ENCODE assay signal across 20 cellular contexts in genomic region chr1:230375795-230376194, GRCh38. TPM values are rescaled to one million over a fixed set of nuclear protein-coding genes. Genes with fewer than 3 reads are reported as not detected.
DNase-seq lines count a peak whose midpoint lies in the region; ATAC-seq and TF ChIP-seq lines count a peak whose summit lies in the region.
"Had no signal": no experiment of that assay in that cellular context is flagged by ENCODE, and none has a peak within 500 bp of the region (broad histone marks: within the 10 kb centered on the region; RNA-seq: fewer than 3 reads in every experiment).

No MANE protein-coding gene starts in this region.

- no peak overlapping the region for H2AK5ac ChIP-seq in neuronal stem cell (ENCODE audit: low read depth, low read length)

- H3K4me3 Mint-ChIP-seq in activated CD8-positive, alpha-beta T cell treated with anti-CD3 and anti-CD28 coated beads for 36 hours = no peak overlapping the region
- H3K4me3 Mint-ChIP-seq in nephron progenitor cell = no peak overlapping the region
- H3K4me3 Mint-ChIP-seq: endodermal cell; stimulated activated naive CD8-positive, alpha-beta T cell treated with anti-CD3 and anti-CD28 coated beads, Interleukin-15, Interleukin-2, amounts not matched to agents 100 ng/mL and 50 ng/mL, for 24 hours had no signal

- intact Hi-C loops in activated CD8-positive, alpha-beta T cell treated with anti-CD3 and anti-CD28 coated beads for 36 hours (cut with micrococcal nuclease) = no loop called here

- ATAC-seq in activated CD8-positive, alpha-beta T cell treated with anti-CD3 and anti-CD28 coated beads for 36 hours = no peak

- peak; percentile 81 for DNase-seq in NCI-H1092 treated with DMSO at 0.1 percent for 48 hours (lab: John Stamatoyannopoulos, UW)
- DNase-seq in NCI-H2171 treated with DMSO at 0.1 percent for 48 hours (lab: John Stamatoyannopoulos, UW) = peak; percentile 94
- DNase-seq in neuronal stem cell (ENCODE audit: low spot score) = no peak
- DNase-seq in COLO668 (lab: John Stamatoyannopoulos, UW; ENCODE audit: unreplicated experiment) = no peak
- DNase-seq in activated CD8-positive, alpha-beta T cell treated with anti-CD3 and anti-CD28 coated beads for 36 hours = no peak
- no peak for DNase-seq in NCI-H1436 treated with DMSO at 0.1 percent for 48 hours (lab: John Stamatoyannopoulos, UW)
- no peak for DNase-seq in nephron progenitor cell
- DNase-seq: activated CD4-positive, CD25-positive, alpha-beta regulatory T cell; activated CD8-positive, alpha-beta memory T cell treated with anti-CD3 and anti-CD28 coated beads, Interleukin-2, amount 50 U/mL, for 4 hours; activated naive CD4-positive, alpha-beta T cell; BE2C; DMS53; endodermal cell; NCI-H526 treated with DMSO at 0.1 percent for 48 hours; spleen; T-helper 1 cell had no signal

- no peak overlapping the region for H3K14ac ChIP-seq in neuronal stem cell (ENCODE audit: low read length)

- no CpG with 5 or more reads among the region's 6 CpGs for WGBS in neuronal stem cell (ENCODE audit: extremely low coverage in 2 of 2, insufficient read length in 2 of 2, insufficient replicate concordance in 1 of 2), 2 donors

- peaks cover 0 to 31% of the 10 kb centered on the region in 2 donors for H3K36me3 ChIP-seq in neuronal stem cell (replicated peaks in 1 of 2; ENCODE audit: control insufficient read depth in 2 of 2, insufficient read depth in 2 of 2, low read length in 2 of 2)
- H3K36me3 ChIP-seq: BE2C, breast epithelium, spleen had no signal

- H3K9me3 ChIP-seq in neuronal stem cell (replicated peaks in 1 of 2; ENCODE audit: control insufficient read depth in 2 of 2, insufficient read depth in 1 of 2, low read depth in 1 of 2, low read length in 2 of 2) = peaks cover 8 to 20% of the 10 kb centered on the region in 2 donors
- H3K9me3 ChIP-seq: BE2C had no signal

- H4K91ac ChIP-seq in neuronal stem cell (ENCODE audit: low read depth, low read length, poor library complexity) = no peak overlapping the region

- no peak overlapping the region for H2BK12ac ChIP-seq in neuronal stem cell (ENCODE audit: low read length)

- no peak for TF ChIP-seq CTCF in activated CD8-positive, alpha-beta T cell treated with anti-CD3 and anti-CD28 coated beads for 36 hours (IDR thresholded peaks at IDR 0.05)
- no peak for TF ChIP-seq CTCF in nephron progenitor cell (IDR thresholded peaks at IDR 0.05)

- no peaks in the 10 kb centered on the region for H3K79me1 ChIP-seq in neuronal stem cell (ENCODE audit: low read depth, low read length)

- H3K18ac ChIP-seq in neuronal stem cell (ENCODE audit: low read length) = peak overlapping the region; percentile 31

- H3K4me3 ChIP-seq in neuronal stem cell (ENCODE audit: low read length in 2 of 2) = no peak overlapping the region
- H3K4me3 ChIP-seq: breast epithelium, spleen had no signal

- H3K4ac ChIP-seq in neuronal stem cell (ENCODE audit: low read length) = no peak overlapping the region

- no peak overlapping the region for H3K27ac Mint-ChIP-seq in activated CD8-positive, alpha-beta T cell treated with anti-CD3 and anti-CD28 coated beads for 36 hours
- H3K27ac Mint-ChIP-seq in nephron progenitor cell = no peak overlapping the region
- H3K27ac Mint-ChIP-seq: endodermal cell; stimulated activated naive CD8-positive, alpha-beta T cell treated with anti-CD3 and anti-CD28 coated beads, Interleukin-15, Interleukin-2, amounts not matched to agents 100 ng/mL and 50 ng/mL, for 24 hours had no signal

- no peak overlapping the region for H3K4me2 ChIP-seq in neuronal stem cell (ENCODE audit: insufficient read depth, low read length, poor library complexity, severe bottlenecking)

- peak overlapping the region; percentile 93 for H3K27ac ChIP-seq in cingulate gyrus (ENCODE audit: low read depth, low read length)
- H3K27ac ChIP-seq in neuronal stem cell (replicated peaks; ENCODE audit: low read length) = no peak overlapping the region
- H3K27ac ChIP-seq: breast epithelium, spleen had no signal

- H3K4me1 ChIP-seq in neuronal stem cell (ENCODE audit: control insufficient read depth in 2 of 2, insufficient read depth in 1 of 2, low read depth in 1 of 2, low read length in 2 of 2) = peaks cover 0 to 17% of the 10 kb centered on the region in 2 donors
- H3K4me1 ChIP-seq: breast epithelium, spleen had no signal

- H2BK120ac ChIP-seq in neuronal stem cell (ENCODE audit: low read depth, low read length) = no peak overlapping the region

- H3K23ac ChIP-seq in neuronal stem cell (ENCODE audit: low read depth, low read length, poor library complexity) = no peak overlapping the region

- H2BK5ac ChIP-seq in neuronal stem cell (ENCODE audit: low read length) = no peak overlapping the region

- H3K27me3 Mint-ChIP-seq in activated CD8-positive, alpha-beta T cell treated with anti-CD3 and anti-CD28 coated beads for 36 hours = peaks cover 8% of the 10 kb centered on the region
- peaks cover 12% of the 10 kb centered on the region for H3K27me3 Mint-ChIP-seq in nephron progenitor cell (ENCODE audit: low read depth, poor library complexity)

- no peaks in the 10 kb centered on the region for H3K36me3 Mint-ChIP-seq in activated CD8-positive, alpha-beta T cell treated with anti-CD3 and anti-CD28 coated beads for 36 hours (ENCODE audit: low read depth)
- peaks cover 10% of the 10 kb centered on the region for H3K36me3 Mint-ChIP-seq in nephron progenitor cell (ENCODE audit: low read depth)

- H3K4me1 Mint-ChIP-seq in activated CD8-positive, alpha-beta T cell treated with anti-CD3 and anti-CD28 coated beads for 36 hours (ENCODE audit: low read depth) = no peaks in the 10 kb centered on the region
- H3K4me1 Mint-ChIP-seq in nephron progenitor cell = no peaks in the 10 kb centered on the region

- CTCF ChIA-PET in activated CD8-positive, alpha-beta T cell treated with anti-CD3 and anti-CD28 coated beads for 36 hours (lab: Charles Lee) = no interaction called here

- H2AFZ ChIP-seq in neuronal stem cell (ENCODE audit: low read length) = no peak overlapping the region

- POLR2A ChIA-PET in activated CD8-positive, alpha-beta T cell treated with anti-CD3 and anti-CD28 coated beads for 36 hours (lab: Charles Lee) = interaction anchor here (1.6 kb wide), 1 partner anchor 68 kb away, joined by 3 read pairs; no protein-coding TSS in a partner anchor

- no peaks in the 10 kb centered on the region for H3K27me3 ChIP-seq in neuronal stem cell (ENCODE audit: control insufficient read depth in 3 of 3, insufficient read depth in 3 of 3, low read depth in 1 of 3, low read length in 3 of 3)
- H3K27me3 ChIP-seq: BE2C, breast epithelium, spleen had no signal

- H2BK15ac ChIP-seq in neuronal stem cell (ENCODE audit: low read length) = no peak overlapping the region

- H3K9me3 Mint-ChIP-seq in activated CD8-positive, alpha-beta T cell treated with anti-CD3 and anti-CD28 coated beads for 36 hours = peaks cover 10% of the 10 kb centered on the region
- H3K9me3 Mint-ChIP-seq in nephron progenitor cell = peaks cover 12% of the 10 kb centered on the region

- no peak overlapping the region for H3K9ac ChIP-seq in neuronal stem cell (ENCODE audit: low read depth, low read length, poor library complexity)

- H4K8ac ChIP-seq in neuronal stem cell (ENCODE audit: low read depth, low read length) = no peak overlapping the region

RNA-seq across cellular contexts. Expression of gene PGBD5, which starts 50.3 kb away (rescaled TPM):
- polyA plus RNA-seq in neuronal stem cell (2013, experiment 1 of 2) = 3.3 TPM
- 3.0 TPM for polyA plus RNA-seq in neuronal stem cell (2013, experiment 2 of 2)
- total RNA-seq in activated CD8-positive, alpha-beta T cell treated with anti-CD3 and anti-CD28 coated beads for 36 hours = not detected
- total RNA-seq: fibroblast of villous mesenchyme had no signal

Comparison
In these comparisons a context has a peak if more than half of its experiments do, and no peak if none do; other contexts are left out.
1. DNase-seq: peak in NCI-H1092 treated with DMSO at 0.1 percent for 48 hours (single experiment) and NCI-H2171 treated with DMSO at 0.1 percent for 48 hours (single experiment); none in neuronal stem cell (single experiment), COLO668 (single experiment), activated CD8-positive, alpha-beta T cell treated with anti-CD3 and anti-CD28 coated beads for 36 hours (single experiment), NCI-H1436 treated with DMSO at 0.1 percent for 48 hours (single experiment) and nephron progenitor cell (single experiment).